ENCODE assay signal across 28 cellular contexts in the genomic region with DNA sequence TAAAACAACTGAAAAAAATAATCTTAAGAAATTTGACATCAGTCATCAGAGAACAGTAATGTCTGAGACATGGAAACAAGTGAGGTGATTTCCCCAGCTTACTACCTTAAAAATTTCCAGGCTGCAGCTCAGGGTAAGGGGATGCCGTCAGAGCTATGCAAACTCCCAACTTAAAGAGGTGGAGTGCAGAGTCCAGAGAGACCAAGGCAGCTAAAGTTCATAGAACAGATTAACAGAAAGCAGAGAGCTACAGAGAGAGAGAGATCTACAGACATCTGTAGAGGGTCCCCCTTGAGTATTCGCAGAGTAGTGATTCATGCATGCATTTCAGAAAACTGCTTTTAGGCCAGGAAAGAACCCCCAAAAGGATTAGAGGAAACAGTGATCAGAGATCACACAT.
"Had no signal": no experiment of that assay in that cellular context is flagged by ENCODE, and none has a peak within 500 bp of the region (broad histone marks: within the 10 kb centered on the region; RNA-seq: fewer than 3 reads in every experiment).

No MANE protein-coding gene starts in this region.

- DNase-seq: naive thymus-derived CD8-positive, alpha-beta T cell; nephron progenitor cell; occipital lobe; ovary; psoas muscle; right cardiac atrium; small intestine; stimulated activated CD4-positive, alpha-beta T cell treated with anti-CD3 and anti-CD28 coated beads, Interleukin-15, amount 100 ng/mL, for 24 hours; stimulated activated CD4-positive, alpha-beta T cell treated with anti-CD3 and anti-CD28 coated beads, Interleukin-2, amount 100 ng/mL, for 24 hours; stimulated activated CD4-positive, alpha-beta T cell treated with anti-CD3 and anti-CD28 coated beads, Interleukin-2, amount 100 ng/mL, for 48 hours; stimulated activated CD4-positive, alpha-beta T cell treated with anti-CD3 and anti-CD28 coated beads, Interleukin-4, amount 100 ng/mL, for 24 hours; stimulated activated naive B cell treated with anti-CD40 and anti-IgM and Interleukin-4, amounts not matched to agents 10 μg/mL and 1 μg/mL and 100 μg/mL, for 72 hours; stimulated activated naive CD4-positive, alpha-beta T cell treated with Interleukin-2 at 50 U/mL for 16 hours; stomach; thyroid gland; trophoblast cell; upper lobe of left lung had no signal

- ATAC-seq: naive thymus-derived CD8-positive, alpha-beta T cell; natural killer cell treated with Interleukin-12 subunit alpha and Interleukin-12 subunit beta and Interleukin-15 and Interleukin-18, amount 100 ng/mL, for 72 hours; psoas muscle; right cardiac atrium; sciatic nerve; stimulated activated effector memory CD8-positive, alpha-beta T cell treated with anti-CD3 and anti-CD28 coated beads, Interleukin-12 subunit alpha, Interleukin-12 subunit beta, amount 100 ng/mL, for 72 hours; stimulated activated naive B cell treated with anti-CD40 and anti-IgM and Interleukin-4, amounts not matched to agents 10 μg/mL and 1 μg/mL and 100 μg/mL, for 72 hours had no signal

- H3K36me3 ChIP-seq: ovary, stomach, thoracic aorta, thyroid gland, tibial nerve, upper lobe of left lung, vagina had no signal

- H3K27me3 Mint-ChIP-seq: stimulated activated naive CD8-positive, alpha-beta T cell treated with anti-CD3 and anti-CD28 coated beads, Interleukin-15, Interleukin-2, amounts not matched to agents 100 ng/mL and 50 ng/mL, for 24 hours had no signal

- H2AFZ ChIP-seq: parathyroid adenoma had no signal

- H3K9ac ChIP-seq: parathyroid adenoma had no signal

- H3K27ac ChIP-seq: ovary, parathyroid adenoma, psoas muscle, stomach, thoracic aorta, thyroid gland, tibial nerve, upper lobe of left lung, vagina had no signal

- H3K4me3 Mint-ChIP-seq: naive thymus-derived CD8-positive, alpha-beta T cell; natural killer cell treated with Interleukin-12 subunit alpha and Interleukin-12 subunit beta and Interleukin-15 and Interleukin-18, amount 100 ng/mL, for 72 hours; nephron progenitor cell; neural crest cell; stimulated activated effector memory CD8-positive, alpha-beta T cell treated with anti-CD3 and anti-CD28 coated beads, Interleukin-12 subunit alpha, Interleukin-12 subunit beta, amount 100 ng/mL, for 72 hours; stimulated activated naive B cell treated with anti-CD40 and anti-IgM and Interleukin-4, amounts not matched to agents 10 μg/mL and 1 μg/mL and 100 μg/mL, for 72 hours; stimulated activated naive CD8-positive, alpha-beta T cell treated with anti-CD3 and anti-CD28 coated beads, Interleukin-15, Interleukin-2, amounts not matched to agents 100 ng/mL and 50 ng/mL, for 24 hours had no signal

- H3K9me3 Mint-ChIP-seq: nephron progenitor cell; neural crest cell; stimulated activated effector memory CD8-positive, alpha-beta T cell treated with anti-CD3 and anti-CD28 coated beads, Interleukin-12 subunit alpha, Interleukin-12 subunit beta, amount 100 ng/mL, for 72 hours; stimulated activated naive CD8-positive, alpha-beta T cell treated with anti-CD3 and anti-CD28 coated beads, Interleukin-15, Interleukin-2, amounts not matched to agents 100 ng/mL and 50 ng/mL, for 24 hours had no signal

- H3K9me3 ChIP-seq: ovary, psoas muscle, thoracic aorta, thyroid gland, tibial nerve, upper lobe of left lung, vagina had no signal

- H3K36me3 Mint-ChIP-seq: naive thymus-derived CD8-positive, alpha-beta T cell; natural killer cell treated with Interleukin-12 subunit alpha and Interleukin-12 subunit beta and Interleukin-15 and Interleukin-18, amount 100 ng/mL, for 72 hours; stimulated activated effector memory CD8-positive, alpha-beta T cell treated with anti-CD3 and anti-CD28 coated beads, Interleukin-12 subunit alpha, Interleukin-12 subunit beta, amount 100 ng/mL, for 72 hours; stimulated activated naive B cell treated with anti-CD40 and anti-IgM and Interleukin-4, amounts not matched to agents 10 μg/mL and 1 μg/mL and 100 μg/mL, for 72 hours had no signal

- H3K4me1 Mint-ChIP-seq: naive thymus-derived CD8-positive, alpha-beta T cell; nephron progenitor cell; neural crest cell; stimulated activated effector memory CD8-positive, alpha-beta T cell treated with anti-CD3 and anti-CD28 coated beads, Interleukin-12 subunit alpha, Interleukin-12 subunit beta, amount 100 ng/mL, for 72 hours; stimulated activated naive B cell treated with anti-CD40 and anti-IgM and Interleukin-4, amounts not matched to agents 10 μg/mL and 1 μg/mL and 100 μg/mL, for 72 hours had no signal

- H3K79me2 ChIP-seq: parathyroid adenoma had no signal

- FAIRE-seq: small intestine, urothelium cell line had no signal

- H3K4me3 ChIP-seq: ovary, psoas muscle, stomach, thoracic aorta, thyroid gland, tibial nerve, upper lobe of left lung, vagina had no signal

- H3K4me1 ChIP-seq: parathyroid adenoma, psoas muscle, stomach, thyroid gland, tibial nerve, upper lobe of left lung, vagina had no signal

- H3K27me3 ChIP-seq: ovary, stomach, thyroid gland, tibial nerve, upper lobe of left lung, vagina had no signal

- H3K27ac Mint-ChIP-seq: naive thymus-derived CD8-positive, alpha-beta T cell; natural killer cell treated with Interleukin-12 subunit alpha and Interleukin-12 subunit beta and Interleukin-15 and Interleukin-18, amount 100 ng/mL, for 72 hours; nephron progenitor cell; progenitor cell of endocrine pancreas; stimulated activated effector memory CD8-positive, alpha-beta T cell treated with anti-CD3 and anti-CD28 coated beads, Interleukin-12 subunit alpha, Interleukin-12 subunit beta, amount 100 ng/mL, for 72 hours; stimulated activated naive B cell treated with anti-CD40 and anti-IgM and Interleukin-4, amounts not matched to agents 10 μg/mL and 1 μg/mL and 100 μg/mL, for 72 hours; stimulated activated naive CD8-positive, alpha-beta T cell treated with anti-CD3 and anti-CD28 coated beads, Interleukin-15, Interleukin-2, amounts not matched to agents 100 ng/mL and 50 ng/mL, for 24 hours had no signal
